Comparison of ENCODE assay signal across 19 cellular contexts in the genomic region with DNA sequence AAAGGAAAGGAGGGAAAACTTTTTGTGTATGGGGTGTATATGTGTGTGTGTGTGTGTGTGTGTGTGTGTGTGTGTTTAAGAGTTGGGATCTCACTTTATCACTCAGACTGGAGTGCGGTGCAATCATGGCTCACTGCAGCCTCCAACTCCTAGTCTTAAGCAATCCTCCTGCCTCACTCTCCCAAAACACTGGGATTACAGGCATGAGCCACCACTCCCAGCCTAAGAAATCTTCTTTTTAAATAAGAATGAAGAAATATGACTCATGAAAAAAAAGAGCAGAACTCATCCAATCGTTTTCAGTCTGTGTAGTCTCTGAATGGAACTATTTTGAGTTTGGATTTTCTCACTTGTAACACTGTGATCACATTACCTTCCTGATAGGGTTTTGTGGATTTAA.
A peak's percentile ranks its signal among the peaks of the same experiment; 100 is the strongest.
DNase-seq lines count a peak whose midpoint lies in the region; ATAC-seq, FAIRE-seq and TF ChIP-seq lines count a peak whose summit lies in the region.
"Had no signal": no experiment of that assay in that cellular context is flagged by ENCODE, and none has a peak within 500 bp of the region (broad histone marks: within the 10 kb centered on the region; RNA-seq: fewer than 3 reads in every experiment).

No MANE protein-coding gene starts in this region.

- H3K9me3 ChIP-seq in gastroesophageal sphincter, result no peaks in the 10 kb centered on the region
- H3K9me3 ChIP-seq: A549, BE2C had no signal

- TF ChIP-seq EP300 in gastroesophageal sphincter (IDR thresholded peaks at IDR 0.05), result no peak

- TF ChIP-seq CTCF in fibroblast of pulmonary artery (IDR thresholded peaks at IDR 0.05; ENCODE audit: low read length, missing control alignments) (no peak), gastroesophageal sphincter (IDR thresholded peaks at IDR 0.05) (no peak)

- FAIRE-seq in H54 (lab: Jason Lieb, UNC) (peak; percentile 23), GM12892 (lab: Jason Lieb, UNC) (no peak)
- FAIRE-seq: A549, K562 had no signal

- H3K36me3 Mint-ChIP-seq in activated T-cell treated with anti-CD3 and anti-CD28 coated beads, Interleukin-2, amount 50 U/mL, for 24 hours (ENCODE audit: low read depth), result no peaks in the 10 kb centered on the region
- H3K36me3 Mint-ChIP-seq: CD4-positive, alpha-beta memory T cell had no signal

- no peak overlapping the region for H3K27ac Mint-ChIP-seq in activated T-cell treated with anti-CD3 and anti-CD28 coated beads, Interleukin-2, amount 50 U/mL, for 24 hours
- H3K27ac Mint-ChIP-seq: CD4-positive, alpha-beta memory T cell; GM23338; H9 had no signal

- no peaks in the 10 kb centered on the region for H3K27me3 Mint-ChIP-seq in activated T-cell treated with anti-CD3 and anti-CD28 coated beads, Interleukin-2, amount 50 U/mL, for 24 hours
- H3K27me3 Mint-ChIP-seq: CD4-positive, alpha-beta memory T cell had no signal

- H3K27ac ChIP-seq in gastroesophageal sphincter, result no peak overlapping the region
- H3K27ac ChIP-seq: A549, C4-2B, HL-60 had no signal

- DNase-seq in H54 (ENCODE audit: insufficient read length, low spot score) (no peak), dedifferentiated amniotic fluid mesenchymal stem cell (ENCODE audit: extremely low spot score) (peak; percentile 25), fibroblast of pulmonary artery (ENCODE audit: low read depth) (peak; percentile 25), amniotic stem cell (lab: John Stamatoyannopoulos, UW) (no peak), GM12892 (ENCODE audit: insufficient read length) (no peak), hepatic stellate cell (ENCODE audit: low spot score) (no peak)
- DNase-seq in activated T-cell treated with anti-CD3 and anti-CD28 coated beads, Interleukin-2, amount 50 U/mL, for 24 hours, result no peak
- DNase-seq: BE2C; CD4-positive, alpha-beta memory T cell; DMS153; DMS79 treated with DMSO at 0.1 percent for 48 hours; GDM1; H9 had no signal

- 48 to 100% methylated on average over 1 to 2 of the region's 2 CpGs for WGBS in gastroesophageal sphincter (ENCODE audit: low coverage in 1 of 2), 2 donors

- no peak overlapping the region for H3K4me3 Mint-ChIP-seq in activated T-cell treated with anti-CD3 and anti-CD28 coated beads, Interleukin-2, amount 50 U/mL, for 24 hours
- H3K4me3 Mint-ChIP-seq: CD4-positive, alpha-beta memory T cell; GM23338; H9 had no signal

- no peaks in the 10 kb centered on the region for H3K4me1 Mint-ChIP-seq in activated T-cell treated with anti-CD3 and anti-CD28 coated beads, Interleukin-2, amount 50 U/mL, for 24 hours (ENCODE audit: low read depth)
- H3K4me1 Mint-ChIP-seq: CD4-positive, alpha-beta memory T cell; GM23338; H9 had no signal

- no peaks in the 10 kb centered on the region for H3K9me3 Mint-ChIP-seq in activated T-cell treated with anti-CD3 and anti-CD28 coated beads, Interleukin-2, amount 50 U/mL, for 24 hours
- H3K9me3 Mint-ChIP-seq: GM23338, H9 had no signal

- TF ChIP-seq POLR2A in H54 (IDR thresholded peaks at IDR 0.05; ENCODE audit: low read depth, low read length), result no peak
- no peak for TF ChIP-seq POLR2A in gastroesophageal sphincter (IDR thresholded peaks at IDR 0.05)
- TF ChIP-seq POLR2A in GM12892 (IDR thresholded peaks at IDR 0.05; ENCODE audit: low read depth, low read length), result no peak

- H3K4me1 ChIP-seq in gastroesophageal sphincter, result no peaks in the 10 kb centered on the region
- H3K4me1 ChIP-seq: A549, BE2C had no signal

- ATAC-seq in gastroesophageal sphincter, result peak; percentile 50
- ATAC-seq: A549, GM23338, K562 had no signal

- H3K4me3 ChIP-seq in fibroblast of pulmonary artery (replicated peaks; ENCODE audit: low read depth, low read length) (no peak overlapping the region), gastroesophageal sphincter (no peak overlapping the region)
- H3K4me3 ChIP-seq: A549, GM23338, K562 had no signal

- H3K36me3 ChIP-seq in gastroesophageal sphincter, result no peaks in the 10 kb centered on the region
- H3K36me3 ChIP-seq: BE2C had no signal

- no peaks in the 10 kb centered on the region for H3K27me3 ChIP-seq in gastroesophageal sphincter
- H3K27me3 ChIP-seq: BE2C had no signal

Comparison
In these comparisons a context has a peak if more than half of its experiments do, and no peak if none do; other contexts are left out.
1. DNase-seq: peak in dedifferentiated amniotic fluid mesenchymal stem cell (single experiment) and fibroblast of pulmonary artery (single experiment); none in H54 (single experiment), activated T-cell treated with anti-CD3 and anti-CD28 coated beads, Interleukin-2, amount 50 U/mL, for 24 hours (single experiment), amniotic stem cell (single experiment), GM12892 (single experiment) and hepatic stellate cell (single experiment).